In the genomic region with DNA sequence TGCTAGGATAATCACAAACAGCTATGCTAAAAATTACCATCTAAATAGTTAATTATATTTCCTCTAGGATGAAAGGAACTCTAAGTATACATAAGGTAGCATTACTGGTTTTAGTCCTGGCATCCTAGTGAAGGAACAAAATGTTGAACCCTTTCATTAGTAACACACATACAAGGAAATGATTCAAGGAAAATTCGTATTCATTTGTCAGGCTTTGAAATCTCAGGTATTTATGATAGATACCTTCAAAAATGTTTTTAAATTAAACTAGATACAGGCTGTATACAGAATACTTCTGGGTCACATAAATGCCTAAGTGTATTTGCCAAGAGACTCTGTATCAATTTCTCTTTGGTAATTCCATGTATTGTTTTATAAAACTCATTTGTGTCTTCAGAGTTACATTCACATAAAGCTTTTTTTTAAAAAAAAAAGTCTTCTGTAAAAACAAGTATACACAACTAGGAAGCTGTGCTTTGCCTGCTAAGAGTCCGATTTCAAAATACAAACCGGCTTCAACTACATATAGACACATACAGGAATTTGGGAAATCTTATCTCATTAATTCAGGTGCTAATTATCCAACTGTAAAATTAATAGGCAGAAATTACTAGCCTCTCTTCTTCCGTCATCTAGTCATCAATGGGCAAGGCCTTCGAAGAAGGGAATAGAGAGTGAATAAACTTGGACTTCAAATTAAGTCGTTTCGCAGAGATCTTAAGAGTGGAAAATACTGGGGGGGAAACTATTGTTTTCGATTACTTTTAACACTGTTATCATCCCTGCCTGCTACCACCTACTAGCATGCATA, we compare ENCODE assay signal across 8 cellular contexts. TPM values are rescaled to one million over a fixed set of nuclear protein-coding genes. Genes with fewer than 3 reads are reported as not detected.
DNase-seq lines count a peak whose midpoint lies in the region; ATAC-seq and TF ChIP-seq lines count a peak whose summit lies in the region.

No MANE protein-coding gene starts in this region.

- POLR2A ChIA-PET in PC-9 (lab: Charles Lee; ENCODE audit: unreplicated experiment) = interaction anchor here (0.6 to 0.7 kb wide), 4 partner anchors 45 to 671 kb away, joined by 4 to 11 read pairs (median 6); a partner anchor contains a TSS

- H3K4me1 ChIP-seq in PC-9 (replicated peaks; ENCODE audit: insufficient read depth) = peaks cover 15% of the 10 kb centered on the region
- H3K4me1 ChIP-seq in esophagus muscularis mucosa = peaks cover 20 to 53% (median 49%) of the 10 kb centered on the region in 4 donors

- H3K4me3 ChIP-seq in PC-9 (peak overlapping the region; percentile 67), esophagus muscularis mucosa (peak overlapping the region; percentile 81 to 97 (median 94))

- TF ChIP-seq POLR2A in esophagus muscularis mucosa (IDR thresholded peaks at IDR 0.05; ENCODE audit: low read depth) = no peak

- no peaks in the 10 kb centered on the region for H3K9me2 ChIP-seq in PC-9 (ENCODE audit: insufficient read depth)

- no peak for TF ChIP-seq EP300 in esophagus muscularis mucosa (IDR thresholded peaks at IDR 0.05)

- H3K79me2 ChIP-seq in PC-9 (ENCODE audit: low read depth) = peaks cover 53% of the 10 kb centered on the region

- H3F3A ChIP-seq in PC-9 (ENCODE audit: insufficient read depth, low read depth) = no peaks in the 10 kb centered on the region

- no peak for TF ChIP-seq CTCF in GM10266 (IDR thresholded peaks at IDR 0.05; ENCODE audit: control insufficient read depth, insufficient read depth, low read depth, missing control alignments)
- TF ChIP-seq CTCF in PC-9 (conservative IDR thresholded peaks at IDR 0.05) = no peak
- TF ChIP-seq CTCF in esophagus muscularis mucosa (IDR thresholded peaks at IDR 0.05) = no peak

- intact Hi-C loops in PC-9 (cut with micrococcal nuclease; ENCODE audit: unreplicated experiment) (loop anchor here (5.0 to 10.0 kb wide), 2 partner anchors 112 to 710 kb away; a partner anchor contains a TSS), esophagus muscularis mucosa (cut with DNase I) (loop anchor here (5.0 kb wide), 2 partner anchors 112 to 168 kb away; a partner anchor contains a TSS), left colon (cut with DNase I, micrococcal nuclease) (no loop called here)

- no peaks in the 10 kb centered on the region for H3K9me3 ChIP-seq in PC-9 (ENCODE audit: insufficient read depth, low read depth)
- H3K9me3 ChIP-seq in esophagus muscularis mucosa = no peaks in the 10 kb centered on the region

- H3K27me3 ChIP-seq in PC-9 (ENCODE audit: insufficient read depth, low read depth) (no peaks in the 10 kb centered on the region), esophagus muscularis mucosa (no peaks in the 10 kb centered on the region)

- DNase-seq in GM10266 (ENCODE audit: extremely low spot score) (peak; percentile 11), PC-9 (peak in 1 of 2 experiments; percentile 55), esophagus muscularis mucosa (ENCODE audit: extremely low spot score) (no peak), renal cortical epithelial cell (ENCODE audit: low read depth) (peak; percentile 42), germinal center (ENCODE audit: low spot score) (no peak), left colon (no peak), SIG-M5 treated with dmso at 0.1 percent for 504 hours (lab: John Stamatoyannopoulos, UW; ENCODE audit: unreplicated experiment) (no peak)

- WGBS in esophagus muscularis mucosa = 3% methylated on average over 8 of the region's 8 CpGs

- no peak for ATAC-seq in left colon
- ATAC-seq in HG03159 (IDR thresholded peaks at IDR 0.05; ENCODE audit: unreplicated experiment) = no peak

- H3K4me2 ChIP-seq in PC-9 = peak overlapping the region; percentile 92

- BruUV-seq in PC-9 (replicated peaks; lab: Mats Ljungman, UMichigan) = no TSS peak

- no peaks in the 10 kb centered on the region for H4K20me1 ChIP-seq in PC-9 (ENCODE audit: insufficient read depth)

- no peaks in the 10 kb centered on the region for H3K36me3 ChIP-seq in PC-9 (ENCODE audit: low read depth)
- H3K36me3 ChIP-seq in esophagus muscularis mucosa = no peaks in the 10 kb centered on the region

- H2AFZ ChIP-seq in PC-9 = peak overlapping the region; percentile 92

- peak overlapping the region; percentile 11; the same call in 1 of the 2 replicates for H3K27ac ChIP-seq in PC-9
- peak overlapping the region; percentile 84 to 94 (median 92) for H3K27ac ChIP-seq in esophagus muscularis mucosa (replicated peaks in 1 of 4)

- CTCF ChIA-PET in PC-9 (lab: Charles Lee) = interaction anchor here (0.7 kb wide), 1 partner anchor 65 kb away, joined by 3 read pairs; no protein-coding TSS in a partner anchor

RNA-seq across cellular contexts. Expression of a gene that starts 1.3 kb away (rescaled TPM):
- 31.2 and 33.2 TPM in 2 replicates for total RNA-seq in PC-9 (2021)
- total RNA-seq in esophagus muscularis mucosa = 10 to 100 TPM; 40.3 to 54.0 (median 44.0) TPM
- 24.8 and 52.0 TPM in 2 replicates for total RNA-seq in renal cortical epithelial cell
- total RNA-seq in left colon = 10 to 100 TPM; 40.9 to 48.5 TPM

Comparison
In these comparisons a context has a peak if more than half of its experiments do, and no peak if none do; other contexts are left out.
1. DNase-seq: peak in GM10266 (single experiment) and renal cortical epithelial cell (single experiment); none in esophagus muscularis mucosa (single experiment), germinal center (single experiment), left colon (0 of 2) and SIG-M5 treated with dmso at 0.1 percent for 504 hours (single experiment).
2. intact Hi-C loops: an anchor here in PC-9 (5.0 to 10.0 kb wide) and esophagus muscularis mucosa (5.0 kb wide); none called in left colon.